19 cellular contexts compared by ENCODE assay signal in the genomic region with DNA sequence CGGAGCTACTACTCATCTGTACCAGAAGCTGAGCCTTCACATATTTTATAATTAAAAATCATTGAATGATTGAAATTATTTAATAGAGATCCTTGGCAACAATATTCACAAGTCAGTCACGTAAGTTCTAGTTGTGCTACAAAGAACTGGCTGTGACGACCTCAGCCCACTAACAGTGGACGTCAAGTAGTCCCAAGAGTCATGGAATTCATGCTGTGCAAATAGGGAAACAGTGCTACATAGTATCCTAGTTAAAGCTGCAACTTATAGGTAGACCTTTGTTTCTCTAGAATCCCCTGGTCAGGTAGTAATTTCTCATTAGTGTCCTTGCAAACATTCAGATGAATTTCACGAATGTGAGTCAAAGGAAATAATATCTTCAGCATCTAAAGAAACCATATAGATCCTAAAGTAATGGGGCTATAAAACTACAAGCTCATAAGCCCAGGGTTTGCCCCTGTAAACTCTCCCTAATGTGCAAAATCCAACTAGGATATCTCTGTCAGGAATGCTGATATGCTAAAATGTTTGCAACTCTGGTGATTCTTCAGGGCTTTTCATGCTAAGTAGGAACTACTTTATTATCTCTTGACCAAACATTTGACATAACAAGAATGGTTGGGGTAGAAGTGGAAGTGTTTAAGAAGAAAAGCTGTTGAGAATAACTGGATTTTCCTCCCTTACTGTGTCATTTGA. TPM values are rescaled to one million over a fixed set of nuclear protein-coding genes. Genes with fewer than 3 reads are reported as not detected.
DNase-seq lines count a peak whose midpoint lies in the region; ATAC-seq, FAIRE-seq and TF ChIP-seq lines count a peak whose summit lies in the region.
"Had no signal": no experiment of that assay in that cellular context is flagged by ENCODE, and none has a peak within 500 bp of the region (broad histone marks: within the 10 kb centered on the region; RNA-seq: fewer than 3 reads in every experiment).

No MANE protein-coding gene starts in this region.

- H3K9ac ChIP-seq in PC-3 (ENCODE audit: low read length), result no peak overlapping the region

- H3K36me3 ChIP-seq in PC-3 (ENCODE audit: low read depth, low read length) (no peaks in the 10 kb centered on the region), mucosa of descending colon (ENCODE audit: low read depth) (no peaks in the 10 kb centered on the region)
- H3K36me3 ChIP-seq: BE2C had no signal

- no peaks in the 10 kb centered on the region for H3K79me2 ChIP-seq in PC-3 (ENCODE audit: low read length)

- POLR2A ChIA-PET in PC-3 (lab: Charles Lee; ENCODE audit: unreplicated experiment), result interaction anchor here (0.7 to 0.9 kb wide), 2 partner anchors 28 to 34 kb away, joined by 3 read pairs; no protein-coding TSS in a partner anchor

- CTCF ChIA-PET in PC-3 (lab: Charles Lee), result no interaction called here

- H4K20me1 ChIP-seq in PC-3 (ENCODE audit: low read length), result no peaks in the 10 kb centered on the region

- H3K9me3 ChIP-seq in PC-3 (ENCODE audit: low read length) (no peaks in the 10 kb centered on the region), mucosa of descending colon (no peaks in the 10 kb centered on the region)
- H3K9me3 ChIP-seq: BE2C had no signal

- intact Hi-C loops in PC-3 (cut with micrococcal nuclease), result no loop called here
- intact Hi-C loops in left colon (cut with DNase I, micrococcal nuclease), result no loop called here
- intact Hi-C loops in mucosa of descending colon (cut with DNase I, micrococcal nuclease), result no loop called here

- no peak overlapping the region for H3K4me2 ChIP-seq in PC-3 (ENCODE audit: low read length)

- no peak overlapping the region for H2AFZ ChIP-seq in PC-3 (ENCODE audit: low read length)

- H3K9me2 ChIP-seq in PC-3 (replicated peaks; ENCODE audit: low read length), result no peaks in the 10 kb centered on the region

- ATAC-seq in PC-3 (0 out of 2 replicates have a peak, but pooled peaks have one; percentile 39), left colon (peak; percentile 92), mucosa of descending colon (peak; percentile 96), HG02981 (IDR thresholded peaks at IDR 0.05; ENCODE audit: unreplicated experiment) (no peak)
- ATAC-seq: HCT116 had no signal

- BruUV-seq in PC-3 (replicated peaks; lab: Mats Ljungman, UMichigan), result no TSS peak

- no peaks in the 10 kb centered on the region for H3K27me3 ChIP-seq in PC-3 (ENCODE audit: low read length)
- H3K27me3 ChIP-seq: BE2C had no signal

- FAIRE-seq in GM19239 (lab: Jason Lieb, UNC), result peak; percentile 26
- FAIRE-seq in frontal cortex (lab: Jason Lieb, UNC), result no peak
- FAIRE-seq: G401.6, GM12891 had no signal

- no peak overlapping the region for H3K27ac ChIP-seq in PC-3 (ENCODE audit: low read length)
- H3K27ac ChIP-seq: C4-2B had no signal

- H3K4me3 ChIP-seq in PC-3 (ENCODE audit: low read length), result no peak overlapping the region
- H3K4me3 ChIP-seq in mucosa of descending colon, result no peak overlapping the region

- H3K4me1 ChIP-seq in PC-3 (ENCODE audit: insufficient read depth, low read length), result peaks cover 13% of the 10 kb centered on the region
- peaks cover 9% of the 10 kb centered on the region for H3K4me1 ChIP-seq in mucosa of descending colon (ENCODE audit: low read depth)
- H3K4me1 ChIP-seq: BE2C had no signal

- no peaks in the 10 kb centered on the region for H3F3A ChIP-seq in PC-3 (ENCODE audit: low read length, unreplicated experiment)

- DNase-seq in GM19239 (ENCODE audit: insufficient read length, low spot score), result no peak
- no peak for DNase-seq in PC-3
- DNase-seq in left colon, result no peak
- peak in 1 of 3 donors; percentile 14 for DNase-seq in mucosa of descending colon
- DNase-seq in GM20000 (ENCODE audit: low spot score), result no peak
- no peak for DNase-seq in SHP77 (lab: John Stamatoyannopoulos, UW)
- no peak for DNase-seq in frontal cortex (ENCODE audit: low spot score in 2 of 2)
- DNase-seq: BE2C; CD4-positive, alpha-beta memory T cell; DMS153; DMS79 treated with DMSO at 0.1 percent for 48 hours; EL had no signal

- no peak for TF ChIP-seq CTCF in PC-3 (conservative IDR thresholded peaks at IDR 0.05; ENCODE audit: low read depth, low read length)
- no peak for TF ChIP-seq CTCF in mucosa of descending colon (IDR thresholded peaks at IDR 0.05)
- no peak for TF ChIP-seq CTCF in GM20000 (IDR thresholded peaks at IDR 0.05; ENCODE audit: extremely low read depth, missing control alignments)

RNA-seq across cellular contexts. Expression of a gene that starts 31.2 kb away (rescaled TPM):
- total RNA-seq in PC-3 (2014; rRNA removed), result 3.1 and 6.6 TPM in 2 replicates
- 1 to 10 TPM; 3.5 to 5.9 TPM for total RNA-seq in left colon
- 1 to 10 TPM; 4.2 to 7.2 (median 4.5) TPM for total RNA-seq in mucosa of descending colon
- 3.3 TPM for total RNA-seq in frontal cortex

RNA-seq across cellular contexts. Expression of a gene that starts 44.9 kb away (rescaled TPM):
- total RNA-seq in PC-3 (2014; rRNA removed), result not detected in 2 replicates
- total RNA-seq in left colon, result not detected
- not detected for total RNA-seq in mucosa of descending colon
- under 0.01 TPM for total RNA-seq in frontal cortex
- total RNA-seq: CD4-positive, alpha-beta memory T cell; H4; HT-29 had no signal
